ENCODE assay signal across 31 cellular contexts in genomic region chr22:34917239-34917638, GRCh38.
"Had no signal": no experiment of that assay in that cellular context is flagged by ENCODE, and none has a peak within 500 bp of the region (broad histone marks: within the 10 kb centered on the region; RNA-seq: fewer than 3 reads in every experiment).

No MANE protein-coding gene starts in this region.

- H3K4me1 ChIP-seq: esophagus muscularis mucosa, foreskin keratinocyte, heart right ventricle, left lung, lower lobe of right lung, testis, transverse colon had no signal

- H3K27me3 ChIP-seq: foreskin keratinocyte, neutrophil, ovary, testis, transverse colon had no signal

- H3K36me3 ChIP-seq: esophagus muscularis mucosa, heart right ventricle, left lung, lower lobe of right lung, neutrophil, ovary, transverse colon had no signal

- H3K36me3 Mint-ChIP-seq: activated naive CD4-positive, alpha-beta T cell treated with anti-CD3 and anti-CD28 coated beads, Interleukin-2, amount 50 U/mL, for 72 hours had no signal

- DNase-seq: activated CD4-positive, alpha-beta T cell treated with anti-CD3 and anti-CD28 coated beads, Interleukin-2, amount 50 U/mL, for 1 hour; activated CD4-positive, CD25-positive, alpha-beta regulatory T cell treated with anti-CD3 and anti-CD28 coated beads, Interleukin-2, amount 50 U/mL, for 72 hours; activated CD8-positive, alpha-beta T cell treated with anti-CD3 and anti-CD28 coated beads for 36 hours; activated naive CD4-positive, alpha-beta T cell; activated T-cell treated with anti-CD3 and anti-CD28 coated beads, Interleukin-2, amount 50 U/mL, for 4 hours; dermis blood vessel endothelial cell; effector CD4-positive, alpha-beta T cell; foreskin keratinocyte; heart right ventricle; kidney glomerular epithelial cell; left lung; lower lobe of right lung; mesenchymal stem cell; mucosa of descending colon; ovary; small intestine; stimulated activated CD4-positive, alpha-beta T cell treated with anti-CD3 and anti-CD28 coated beads, Interleukin-15, amount 100 ng/mL, for 24 hours; stimulated activated naive CD4-positive, alpha-beta T cell treated with Interleukin-2 at 50 U/mL for 16 hours; T-helper 2 cell; testis; transverse colon had no signal

- H3K4me1 Mint-ChIP-seq: activated T-helper 17 cell treated with anti-CD3 and anti-CD28 coated beads, Interleukin-2, amount 50 U/mL, for 72 hours; central memory CD8-positive, alpha-beta T cell had no signal

- H3K27ac Mint-ChIP-seq: activated CD8-positive, alpha-beta T cell treated with anti-CD3 and anti-CD28 coated beads for 36 hours; activated T-helper 17 cell treated with anti-CD3 and anti-CD28 coated beads, Interleukin-2, amount 50 U/mL, for 72 hours; nephron; progenitor cell of endocrine pancreas had no signal

- ATAC-seq: activated CD8-positive, alpha-beta T cell treated with anti-CD3 and anti-CD28 coated beads for 36 hours; activated naive CD4-positive, alpha-beta T cell treated with anti-CD3 and anti-CD28 coated beads, Interleukin-2, amount 50 U/mL, for 72 hours; activated T-cell treated with anti-CD3 and anti-CD28 coated beads, Interleukin-2, amount 50 U/mL, for 4 hours; activated T-helper 17 cell treated with anti-CD3 and anti-CD28 coated beads, Interleukin-2, amount 50 U/mL, for 72 hours; foreskin keratinocyte; heart right ventricle; left lung; lower lobe of right lung; mucosa of descending colon; sciatic nerve had no signal

- H3K9me3 Mint-ChIP-seq: activated naive CD4-positive, alpha-beta T cell treated with anti-CD3 and anti-CD28 coated beads, Interleukin-2, amount 50 U/mL, for 72 hours; activated T-cell treated with anti-CD3 and anti-CD28 coated beads, Interleukin-2, amount 50 U/mL, for 4 hours; activated T-helper 17 cell treated with anti-CD3 and anti-CD28 coated beads, Interleukin-2, amount 50 U/mL, for 72 hours had no signal

- H3K4me3 ChIP-seq: esophagus muscularis mucosa, heart right ventricle, left lung, lower lobe of right lung, mucosa of descending colon, ovary, testis, transverse colon had no signal

- H3K9me3 ChIP-seq: esophagus muscularis mucosa, lower lobe of right lung, mucosa of descending colon, neutrophil, ovary, testis, transverse colon had no signal

- FAIRE-seq: bronchial epithelial cell, colon, small intestine had no signal

- H3K4me3 Mint-ChIP-seq: activated CD8-positive, alpha-beta T cell treated with anti-CD3 and anti-CD28 coated beads for 36 hours; activated T-cell treated with anti-CD3 and anti-CD28 coated beads, Interleukin-2, amount 50 U/mL, for 4 hours; activated T-helper 17 cell treated with anti-CD3 and anti-CD28 coated beads, Interleukin-2, amount 50 U/mL, for 72 hours; central memory CD8-positive, alpha-beta T cell; nephron had no signal

- H3K27ac ChIP-seq: esophagus muscularis mucosa, foreskin keratinocyte, heart right ventricle, left lung, lower lobe of right lung, neutrophil, ovary, testis, transverse colon had no signal
